In the genomic region with DNA sequence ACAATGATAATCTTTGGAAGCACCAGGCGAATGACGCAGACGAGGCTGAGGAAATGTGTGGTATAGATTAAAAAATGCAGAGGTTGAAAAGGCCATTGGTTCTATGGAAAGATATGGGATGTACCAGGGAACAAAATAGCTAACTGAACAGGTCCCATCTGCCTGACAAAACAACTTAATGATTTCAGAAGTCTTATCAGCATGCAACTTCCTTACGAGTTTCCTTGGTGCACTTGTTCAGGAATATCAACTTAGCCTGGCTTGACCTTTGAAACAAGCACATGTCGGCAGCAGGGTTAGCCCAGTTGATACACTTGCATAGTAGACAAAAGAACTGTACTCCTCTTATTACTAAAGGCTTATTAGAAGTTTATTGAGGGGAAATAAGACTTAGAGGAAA, we compare ENCODE assay signal across 25 cellular contexts.
"Had no signal": no experiment of that assay in that cellular context is flagged by ENCODE, and none has a peak within 500 bp of the region (broad histone marks: within the 10 kb centered on the region; RNA-seq: fewer than 3 reads in every experiment).

No MANE protein-coding gene starts in this region.

- ATAC-seq: effector memory CD8-positive, alpha-beta T cell; esophagus mucosa; foreskin keratinocyte; gastrocnemius medialis; gastroesophageal sphincter; heart left ventricle; heart right ventricle had no signal

- H3K27ac ChIP-seq: colonic mucosa, coronary artery, dorsolateral prefrontal cortex, epithelial cell of prostate, esophagus muscularis mucosa, esophagus squamous epithelium, foreskin keratinocyte, gastrocnemius medialis, gastroesophageal sphincter, heart left ventricle, heart right ventricle, hepatocyte had no signal

- H2AFZ ChIP-seq: hepatocyte had no signal

- H3K4me2 ChIP-seq: hepatocyte had no signal

- DNase-seq: colonic mucosa; cortex of kidney; dermis blood vessel endothelial cell; dorsolateral prefrontal cortex; effector CD4-positive, alpha-beta T cell; effector CD8-positive, alpha-beta T cell; effector memory CD4-positive, alpha-beta T cell; effector memory CD8-positive, alpha-beta T cell; endodermal cell; erythroblast; esophagus squamous epithelium; foreskin fibroblast; foreskin keratinocyte; foreskin melanocyte; gastrocnemius medialis; glutamatergic neuron; head of caudate nucleus; heart left ventricle; heart right ventricle had no signal

- H3K36me3 ChIP-seq: colonic mucosa, esophagus muscularis mucosa, esophagus squamous epithelium, gastrocnemius medialis, gastroesophageal sphincter, heart left ventricle, heart right ventricle had no signal

- H3K9me3 ChIP-seq: colonic mucosa, esophagus muscularis mucosa, esophagus squamous epithelium, gastrocnemius medialis, gastroesophageal sphincter, heart left ventricle, heart right ventricle had no signal

- H3K27me3 ChIP-seq: colonic mucosa, dorsolateral prefrontal cortex, esophagus muscularis mucosa, esophagus squamous epithelium, gastrocnemius medialis, gastroesophageal sphincter, hepatocyte had no signal

- H3K4me1 ChIP-seq: colonic mucosa, esophagus muscularis mucosa, esophagus squamous epithelium, foreskin keratinocyte, gastrocnemius medialis, gastroesophageal sphincter, heart left ventricle, heart right ventricle had no signal

- H3K79me2 ChIP-seq: hepatocyte had no signal

- H3K4me3 ChIP-seq: colonic mucosa, coronary artery, dorsolateral prefrontal cortex, esophagus muscularis mucosa, esophagus squamous epithelium, gastrocnemius medialis, gastroesophageal sphincter, heart left ventricle, heart right ventricle, hepatocyte had no signal
